Comparison of ENCODE assay signal across 8 cellular contexts in genomic region chr2:134258684-134259408, GRCh38. TPM values are rescaled to one million over a fixed set of nuclear protein-coding genes. Genes with fewer than 3 reads are reported as not detected.
DNase-seq lines count a peak whose midpoint lies in the region; ATAC-seq and TF ChIP-seq lines count a peak whose summit lies in the region.

No MANE protein-coding gene starts in this region.

- DNase-seq in Jurkat, Clone E6-1 (ENCODE audit: low read depth, low spot score): peak; percentile 96
- peak in 1 of 2 donors; percentile 39 for DNase-seq in activated naive CD4-positive, alpha-beta T cell treated with anti-CD3 and anti-CD28 coated beads, Interleukin-2, amount 50 U/mL, for 72 hours (ENCODE audit: low spot score in 2 of 2)
- DNase-seq in putamen (ENCODE audit: low spot score) (peak; percentile 67), HPDE6-E6E7 (ENCODE audit: extremely low spot score) (no peak), RWPE1 (ENCODE audit: low spot score) (no peak), mucosa of gallbladder (ENCODE audit: low spot score) (no peak), NOMO-1 treated with dmso at 0.1 percent for 144 hours (lab: John Stamatoyannopoulos, UW; ENCODE audit: unreplicated experiment) (no peak)

- H3K9me3 Mint-ChIP-seq in activated naive CD4-positive, alpha-beta T cell treated with anti-CD3 and anti-CD28 coated beads, Interleukin-2, amount 50 U/mL, for 72 hours: no peaks in the 10 kb centered on the region

- H3K27ac ChIP-seq in RWPE1: no peak overlapping the region

- ATAC-seq in GM18868 (IDR thresholded peaks at IDR 0.05; ENCODE audit: unreplicated experiment): peak; percentile 41
- peak; percentile 86 to 91 for ATAC-seq in activated naive CD4-positive, alpha-beta T cell treated with anti-CD3 and anti-CD28 coated beads, Interleukin-2, amount 50 U/mL, for 72 hours

- POLR2A ChIA-PET in RWPE1 (lab: Yijun Ruan, JAX; ENCODE audit: low non-redundant PET): no interaction called here

- H3K4me3 ChIP-seq in Jurkat, Clone E6-1 (ENCODE audit: low read length): peak overlapping the region; percentile 26

- CTCF ChIA-PET in RWPE1 (lab: Yijun Ruan, JAX): no interaction called here

- no peak for TF ChIP-seq CTCF in RWPE1 (conservative IDR thresholded peaks at IDR 0.05; ENCODE audit: low read depth)

- H3K27ac Mint-ChIP-seq in activated naive CD4-positive, alpha-beta T cell treated with anti-CD3 and anti-CD28 coated beads, Interleukin-2, amount 50 U/mL, for 72 hours: peak overlapping the region in 1 of 2 donors; percentile 44

- peaks cover 11 to 15% of the 10 kb centered on the region in 2 donors for H3K36me3 Mint-ChIP-seq in activated naive CD4-positive, alpha-beta T cell treated with anti-CD3 and anti-CD28 coated beads, Interleukin-2, amount 50 U/mL, for 72 hours

RNA-seq across cellular contexts. Expression of gene MGAT5, which starts 5.0 kb away (rescaled TPM):
- 12.4 TPM for polyA plus RNA-seq in Jurkat, Clone E6-1 (2012; ENCODE audit: insufficient read depth, insufficient read length)
- 10 to 100 TPM; 11.8 to 13.2 TPM for total RNA-seq in activated naive CD4-positive, alpha-beta T cell treated with anti-CD3 and anti-CD28 coated beads, Interleukin-2, amount 50 U/mL, for 72 hours
- 152 TPM for total RNA-seq in mucosa of gallbladder

Comparison
In these comparisons a context has a peak if more than half of its experiments do, and no peak if none do; other contexts are left out.
1. DNase-seq: peak in Jurkat, Clone E6-1 (single experiment) and putamen (single experiment); none in HPDE6-E6E7 (single experiment), RWPE1 (single experiment), mucosa of gallbladder (single experiment) and NOMO-1 treated with dmso at 0.1 percent for 144 hours (single experiment).
2. RNA of gene MGAT5, which starts 5.0 kb away (total RNA-seq): 152 TPM in mucosa of gallbladder (single experiment); 11.8 to 13.2 TPM in activated naive CD4-positive, alpha-beta T cell treated with anti-CD3 and anti-CD28 coated beads, Interleukin-2, amount 50 U/mL, for 72 hours; every median in the first group is over 10 times any median in the second.